Comparison of ENCODE assay signal across 9 cellular contexts in genomic region chrX:12946838-12947544, GRCh38. TPM values are rescaled to one million over a fixed set of nuclear protein-coding genes. Genes with fewer than 3 reads are reported as not detected.
DNase-seq lines count a peak whose midpoint lies in the region; ATAC-seq lines count a peak whose summit lies in the region.
"Had no signal": no experiment of that assay in that cellular context is flagged by ENCODE, and none has a peak within 500 bp of the region (broad histone marks: within the 10 kb centered on the region; RNA-seq: fewer than 3 reads in every experiment).

No MANE protein-coding gene starts in this region.

- H3K9me3 Mint-ChIP-seq in stimulated activated naive CD8-positive, alpha-beta T cell treated with anti-CD3 and anti-CD28 coated beads, Interleukin-15, amount 100 ng/mL, for 72 hours, result no peaks in the 10 kb centered on the region

- WGBS in esophagus, 2 donors, result 21 to 30% methylated on average over 5 of the region's 5 CpGs

- peaks cover 20% of the 10 kb centered on the region for H3K4me1 ChIP-seq in HUES48 (ENCODE audit: control insufficient read depth, insufficient read depth, low read length)
- peaks cover 4% of the 10 kb centered on the region for H3K4me1 ChIP-seq in NT2/D1 (ENCODE audit: insufficient read depth, insufficient read length)
- H3K4me1 ChIP-seq in esophagus (ENCODE audit: control insufficient read depth in 2 of 2, insufficient read depth in 2 of 2, low read length in 1 of 2), result peaks cover 0 to 3% of the 10 kb centered on the region in 2 donors
- peaks cover 3 to 7% of the 10 kb centered on the region in 2 donors for H3K4me1 ChIP-seq in muscle layer of duodenum (ENCODE audit: control insufficient read depth in 1 of 2, insufficient read depth in 2 of 2, low read length in 2 of 2)

- no peaks in the 10 kb centered on the region for H3K27me3 ChIP-seq in HUES48 (ENCODE audit: control insufficient read depth, insufficient read depth, low read length)
- H3K27me3 ChIP-seq in NT2/D1 (ENCODE audit: insufficient read depth, insufficient read length), result no peaks in the 10 kb centered on the region
- no peaks in the 10 kb centered on the region for H3K27me3 ChIP-seq in esophagus (ENCODE audit: control insufficient read depth in 1 of 2, insufficient read depth in 2 of 2, low read length in 2 of 2)
- no peaks in the 10 kb centered on the region for H3K27me3 ChIP-seq in muscle layer of duodenum (ENCODE audit: low read depth, low read length)

- H3K9me3 ChIP-seq in HUES48 (ENCODE audit: control insufficient read depth, insufficient read depth, low read length), result no peaks in the 10 kb centered on the region
- H3K9me3 ChIP-seq in NT2/D1 (ENCODE audit: insufficient read depth, low read length), result no peaks in the 10 kb centered on the region; the same call in 1 of the 2 replicates
- no peaks in the 10 kb centered on the region for H3K9me3 ChIP-seq in esophagus (ENCODE audit: control insufficient read depth in 2 of 2, insufficient read depth in 1 of 2, low read depth in 1 of 2, low read length in 1 of 2)
- no peaks in the 10 kb centered on the region for H3K9me3 ChIP-seq in muscle layer of duodenum (ENCODE audit: control insufficient read depth in 1 of 2, low read length in 2 of 2)

- peak overlapping the region; percentile 74 for H3K27ac ChIP-seq in HUES48 (ENCODE audit: low read depth, low read length)
- peak overlapping the region; percentile 89 to 91 for H3K27ac ChIP-seq in esophagus (ENCODE audit: low read depth in 2 of 2, low read length in 1 of 2)
- H3K27ac ChIP-seq in muscle layer of duodenum (ENCODE audit: low read length), result peak overlapping the region; percentile 62

- peak overlapping the region; percentile 49 to 78 for H3K4me3 Mint-ChIP-seq in stimulated activated naive CD8-positive, alpha-beta T cell treated with anti-CD3 and anti-CD28 coated beads, Interleukin-15, amount 100 ng/mL, for 72 hours

- peak; percentile 35 for ATAC-seq in stimulated activated naive CD8-positive, alpha-beta T cell treated with anti-CD3 and anti-CD28 coated beads, Interleukin-15, amount 100 ng/mL, for 72 hours
- no peak for ATAC-seq in GM21825 (IDR thresholded peaks at IDR 0.05; ENCODE audit: unreplicated experiment)

- peak; percentile 61 for DNase-seq in G401 (ENCODE audit: low spot score)
- peak; percentile 81 for DNase-seq in NT2/D1 (ENCODE audit: low read depth, low spot score)
- DNase-seq in activated CD8-positive, alpha-beta memory T cell treated with anti-CD3 and anti-CD28 coated beads, Interleukin-2, amount 50 U/mL, for 48 hours, result peak; percentile 80
- DNase-seq in stimulated activated naive CD8-positive, alpha-beta T cell treated with anti-CD3 and anti-CD28 coated beads, Interleukin-15, amount 100 ng/mL, for 72 hours, result peak; percentile 66 to 79

- no peak overlapping the region for H3K9ac ChIP-seq in HUES48 (ENCODE audit: low read depth, low read length)
- no peak overlapping the region for H3K9ac ChIP-seq in NT2/D1 (ENCODE audit: insufficient read length, low read depth)

- H3K36me3 ChIP-seq in HUES48 (ENCODE audit: control insufficient read depth, insufficient read depth, low read length) (no peaks in the 10 kb centered on the region), NT2/D1 (ENCODE audit: insufficient read depth, insufficient read length, low read length) (no peaks in the 10 kb centered on the region), esophagus (ENCODE audit: control insufficient read depth in 2 of 2, insufficient read depth in 2 of 2, low read length in 1 of 2) (no peaks in the 10 kb centered on the region), muscle layer of duodenum (ENCODE audit: control insufficient read depth in 1 of 2, insufficient read depth in 2 of 2, low read length in 2 of 2) (no peaks in the 10 kb centered on the region)

- in situ Hi-C loops in G401 (cut with HindIII; ENCODE audit: low sequenced_read_pairs), result no loop called here

- no peaks in the 10 kb centered on the region for H3K27me3 Mint-ChIP-seq in stimulated activated naive CD8-positive, alpha-beta T cell treated with anti-CD3 and anti-CD28 coated beads, Interleukin-15, amount 100 ng/mL, for 72 hours

- H3K27ac Mint-ChIP-seq in stimulated activated naive CD8-positive, alpha-beta T cell treated with anti-CD3 and anti-CD28 coated beads, Interleukin-15, amount 100 ng/mL, for 72 hours, result peak overlapping the region; percentile 78 to 91

- no peak overlapping the region for H3K4me3 ChIP-seq in HUES48 (ENCODE audit: low read depth, low read length)
- no peak overlapping the region for H3K4me3 ChIP-seq in NT2/D1 (ENCODE audit: insufficient read length, low read depth)
- H3K4me3 ChIP-seq in esophagus (ENCODE audit: low read depth in 1 of 2, low read length in 2 of 2), result no peak overlapping the region
- H3K4me3 ChIP-seq in muscle layer of duodenum (ENCODE audit: low read depth in 1 of 2, low read length in 2 of 2), result no peak overlapping the region

- H3K4me1 Mint-ChIP-seq in stimulated activated naive CD8-positive, alpha-beta T cell treated with anti-CD3 and anti-CD28 coated beads, Interleukin-15, amount 100 ng/mL, for 72 hours, result peaks cover 49% of the 10 kb centered on the region

RNA-seq across cellular contexts. Expression of gene TMSB4X, which starts 27.9 kb away (rescaled TPM):
- 2,749 and 3,064 TPM in 2 replicates for total RNA-seq in G401 (2014; rRNA removed; shearing (Covaris generic))
- 1,000 to 10,000 TPM; 1,322 to 1,747 TPM for polyA plus RNA-seq in esophagus

RNA-seq across cellular contexts. Expression of gene TLR8, which starts 40.6 kb away (rescaled TPM):
- not detected in 2 replicates for total RNA-seq in G401 (2014; rRNA removed; shearing (Covaris generic))
- polyA plus RNA-seq in esophagus, result under 1 TPM; 0.02 to 0.08 TPM
- total RNA-seq: glomerular endothelial cell had no signal
